ENCODE assay signal across 8 cellular contexts in genomic region chr22:23281406-23282088, GRCh38.
A peak's percentile ranks its signal among the peaks of the same experiment; 100 is the strongest.
DNase-seq lines count a peak whose midpoint lies in the region; ATAC-seq and TF ChIP-seq lines count a peak whose summit lies in the region.

No MANE protein-coding gene starts in this region.

- intact Hi-C loops in left cardiac atrium (cut with DNase I) (loop anchor here (1.0 to 10.0 kb wide), 3 partner anchors 102 to 327 kb away; no protein-coding TSS in a partner anchor), psoas muscle (cut with DNase I) (loop anchor here (1.0 to 5.0 kb wide), 2 partner anchors 103 to 324 kb away; no protein-coding TSS in a partner anchor)

- TF ChIP-seq CTCF in MM.1S (IDR thresholded peaks at IDR 0.05; ENCODE audit: low read length), result peak; percentile 84
- TF ChIP-seq CTCF in psoas muscle (IDR thresholded peaks at IDR 0.05), result peak; percentile 96

- H3K79me2 ChIP-seq in MM.1S (ENCODE audit: low read length), result peaks cover 50% of the 10 kb centered on the region

- H3F3A ChIP-seq in MM.1S (ENCODE audit: insufficient read depth, low read length), result peaks cover 10% of the 10 kb centered on the region; the same call in 1 of the 2 replicates

- H3K9ac ChIP-seq in MM.1S (ENCODE audit: low read length) (peak overlapping the region; percentile 26; the same call in 1 of the 2 replicates), adipocyte (ENCODE audit: low read length) (no peak overlapping the region)

- H3K4me1 ChIP-seq in MM.1S (ENCODE audit: low read length) (peaks cover 23% of the 10 kb centered on the region), adipocyte (ENCODE audit: control insufficient read depth, insufficient read depth, low read length) (peaks cover 26% of the 10 kb centered on the region), psoas muscle (no peaks in the 10 kb centered on the region)

- WGBS in psoas muscle, 3 donors, result 54 to 60% (median 55%) methylated on average over 17 to 21 of the region's 21 CpGs

- H3K27me3 ChIP-seq in MM.1S (replicated peaks; ENCODE audit: insufficient read depth, low read length) (no peaks in the 10 kb centered on the region), adipocyte (replicated peaks; ENCODE audit: control insufficient read depth, insufficient read depth, low read length) (no peaks in the 10 kb centered on the region), psoas muscle (ENCODE audit: insufficient read depth in 3 of 3, low read length in 2 of 3) (no peaks in the 10 kb centered on the region)

- no peak overlapping the region for H2AFZ ChIP-seq in MM.1S (ENCODE audit: low read length)

- H3K4me3 ChIP-seq in MM.1S (ENCODE audit: low read length) (no peak overlapping the region), adipocyte (ENCODE audit: low read length) (no peak overlapping the region), psoas muscle (no peak overlapping the region)

- H3K27ac ChIP-seq in MM.1S (ENCODE audit: low read length) (peak overlapping the region; percentile 74; the same call in 1 of the 2 replicates), psoas muscle (no peak overlapping the region)

- peak overlapping the region; percentile 27; the same call in 1 of the 2 replicates for H3K4me2 ChIP-seq in MM.1S (ENCODE audit: low read depth, low read length)

- H3K36me3 ChIP-seq in MM.1S (replicated peaks; ENCODE audit: insufficient read depth, low read length) (no peaks in the 10 kb centered on the region), adipocyte (ENCODE audit: control insufficient read depth, insufficient read depth, low read length, severe bottlenecking) (peaks cover 36% of the 10 kb centered on the region), psoas muscle (ENCODE audit: insufficient read depth in 1 of 2, low read depth in 1 of 2) (no peaks in the 10 kb centered on the region)

- DNase-seq in GDM1 (lab: John Stamatoyannopoulos, UW) (peak; percentile 46), MM.1S (peak; percentile 77), T follicular helper cell (ENCODE audit: low read depth) (peak; percentile 69), adipocyte (ENCODE audit: low read depth) (peak; percentile 86), left cardiac atrium (peak; percentile 87), psoas muscle (peak; percentile 76 to 90), ureter (ENCODE audit: low spot score) (peak; percentile 87)

- peak; percentile 77 to 83 for ATAC-seq in left cardiac atrium
- peak; percentile 81 to 93 (median 86) for ATAC-seq in psoas muscle
- no peak for ATAC-seq in GM21367 (IDR thresholded peaks at IDR 0.05; ENCODE audit: unreplicated experiment)

- no peaks in the 10 kb centered on the region for H3K9me2 ChIP-seq in MM.1S (replicated peaks; ENCODE audit: insufficient read depth, low read length)

- no peaks in the 10 kb centered on the region for H4K20me1 ChIP-seq in MM.1S (ENCODE audit: insufficient read depth, low read length)

- H3K9me3 ChIP-seq in MM.1S (replicated peaks; ENCODE audit: insufficient read depth, low read length) (no peaks in the 10 kb centered on the region), adipocyte (ENCODE audit: control insufficient read depth, low read length) (no peaks in the 10 kb centered on the region), psoas muscle (no peaks in the 10 kb centered on the region)
